Comparison of ENCODE assay signal across 12 cellular contexts in genomic region chr7:140053812-140054539, GRCh38. TPM values are rescaled to one million over a fixed set of nuclear protein-coding genes. Genes with fewer than 3 reads are reported as not detected.
DNase-seq lines count a peak whose midpoint lies in the region; ATAC-seq, FAIRE-seq and TF ChIP-seq lines count a peak whose summit lies in the region.
"Had no signal": no experiment of that assay in that cellular context is flagged by ENCODE, and none has a peak within 500 bp of the region (broad histone marks: within the 10 kb centered on the region; RNA-seq: fewer than 3 reads in every experiment).

No MANE protein-coding gene starts in this region.

- H3K27ac ChIP-seq in GM23338 (ENCODE audit: low read depth) = no peak overlapping the region
- no peak overlapping the region for H3K27ac ChIP-seq in HepG2 (ENCODE audit: extremely low read length, insufficient read depth, low read length)
- H3K27ac ChIP-seq in uterus = no peak overlapping the region

- TF ChIP-seq EP300 in HepG2 (IDR thresholded peaks at IDR 0.05; ENCODE audit: low read depth in 2 of 2, low read length in 2 of 2) (no peak), HepG2 (CRISPR knock-in tag; IDR thresholded peaks at IDR 0.05; ENCODE audit: borderline replicate concordance) (no peak)

- H3K79me2 ChIP-seq in GM23338 (replicated peaks; ENCODE audit: insufficient read depth) (no peaks in the 10 kb centered on the region), HepG2 (ENCODE audit: insufficient read depth, low read length) (no peaks in the 10 kb centered on the region)

- peaks cover 0 to 64% (median 24%) of the 10 kb centered on the region in 3 donors for H3K36me3 Mint-ChIP-seq in naive thymus-derived CD8-positive, alpha-beta T cell
- no peaks in the 10 kb centered on the region for H3K36me3 Mint-ChIP-seq in GM23338 (ENCODE audit: low read depth)

- ATAC-seq in activated CD4-positive, CD25-positive, alpha-beta regulatory T cell treated with anti-CD3 and anti-CD28 coated beads, Interleukin-2, amount 50 U/mL, for 24 hours = peak; percentile 66 to 75
- peak; percentile 88 for ATAC-seq in GM21717 (IDR thresholded peaks at IDR 0.05; ENCODE audit: unreplicated experiment)
- peak; percentile 76 for ATAC-seq in HG03439 (IDR thresholded peaks at IDR 0.05; ENCODE audit: unreplicated experiment)
- ATAC-seq in naive thymus-derived CD8-positive, alpha-beta T cell = no peak
- ATAC-seq in GM23338 = no peak
- ATAC-seq in HepG2 = no peak

- no peak for DNase-seq in activated CD4-positive, CD25-positive, alpha-beta regulatory T cell (lab: John Stamatoyannopoulos, UW)
- DNase-seq in naive thymus-derived CD8-positive, alpha-beta T cell = no peak
- no peak for DNase-seq in GM23338 (ENCODE audit: low spot score)
- DNase-seq in HepG2 (ENCODE audit: low spot score) = no peak
- no peak for DNase-seq in uterus
- DNase-seq: activated T-cell treated with anti-CD3 and anti-CD28 coated beads, Interleukin-2, amount 50 U/mL, for 1 hour; effector memory CD4-positive, alpha-beta T cell; islet precursor cell; stimulated activated CD8-positive, alpha-beta memory T cell treated with anti-CD3 and anti-CD28 coated beads, Interleukin-4, amount 100 ng/mL, for 48 hours had no signal

- H2AFZ ChIP-seq in GM23338 (no peak overlapping the region), HepG2 (ENCODE audit: low read length) (no peak overlapping the region)

- H3K27me3 ChIP-seq in GM23338 (ENCODE audit: insufficient read depth) (no peaks in the 10 kb centered on the region), HepG2 (ENCODE audit: control insufficient read depth in 1 of 2, insufficient read depth in 2 of 2, low read length in 2 of 2) (no peaks in the 10 kb centered on the region), uterus (no peaks in the 10 kb centered on the region)

- in situ Hi-C loops in HepG2 (cut with HindIII; ENCODE audit: extremely low pct_ligation_motif_present, low pct_unique_long_range_greater_than_20kb) = no loop called here

- intact Hi-C loops in HepG2 (cut with micrococcal nuclease; ENCODE audit: unreplicated experiment) (no loop called here), uterus (cut with DNase I; ENCODE audit: low total_unique reads) (no loop called here)

- peak overlapping the region in 8 of 10 donors; percentile 0 to 77 (median 56) for H3K27ac Mint-ChIP-seq in naive thymus-derived CD8-positive, alpha-beta T cell
- no peak overlapping the region for H3K27ac Mint-ChIP-seq in GM23338

- H3K4me3 Mint-ChIP-seq in naive thymus-derived CD8-positive, alpha-beta T cell = peak overlapping the region in 1 of 10 donors; percentile 62
- H3K4me3 Mint-ChIP-seq in GM23338 = no peak overlapping the region

- TF ChIP-seq RAD21 in HepG2 (CRISPR knock-in tag; IDR thresholded peaks at IDR 0.05) = no peak

- FAIRE-seq in HepG2 (lab: Jason Lieb, UNC) = no peak

- H3K9me3 Mint-ChIP-seq in naive thymus-derived CD8-positive, alpha-beta T cell = no peaks in the 10 kb centered on the region
- H3K9me3 Mint-ChIP-seq in GM23338 = no peaks in the 10 kb centered on the region

- no peak overlapping the region for H3K4me3 ChIP-seq in GM23338
- H3K4me3 ChIP-seq in HepG2 (replicated peaks in 1 of 3; ENCODE audit: insufficient read depth in 1 of 3, low read depth in 2 of 3, low read length in 3 of 3) = no peak overlapping the region
- no peak overlapping the region for H3K4me3 ChIP-seq in uterus

- H3K9me2 ChIP-seq in GM23338 (ENCODE audit: insufficient read depth) = no peaks in the 10 kb centered on the region; the same call in 1 of the 2 replicates

- H4K20me1 ChIP-seq in GM23338 (replicated peaks; ENCODE audit: insufficient read depth) = 0 out of 2 replicates have a peak, but pooled peaks cover 6% of the 10 kb centered on the region
- H4K20me1 ChIP-seq in HepG2 (ENCODE audit: insufficient read depth, low read length) = no peaks in the 10 kb centered on the region

- H3K36me3 ChIP-seq in GM23338 (ENCODE audit: insufficient read depth) (no peaks in the 10 kb centered on the region; the same call in 1 of the 2 replicates), HepG2 (replicated peaks in 1 of 2; ENCODE audit: control insufficient read depth in 1 of 2, insufficient read depth in 2 of 2, low read length in 2 of 2) (peaks cover 5 to 21% of the 10 kb centered on the region in 2 experiments), uterus (no peaks in the 10 kb centered on the region)

- H3K9me3 ChIP-seq in HepG2 (ENCODE audit: low read length) (no peaks in the 10 kb centered on the region), uterus (no peaks in the 10 kb centered on the region)

- H3K4me1 Mint-ChIP-seq in naive thymus-derived CD8-positive, alpha-beta T cell = peaks cover 11 to 69% (median 62%) of the 10 kb centered on the region in 4 donors
- no peaks in the 10 kb centered on the region for H3K4me1 Mint-ChIP-seq in GM23338

- BruUV-seq in HepG2 (replicated peaks; lab: Mats Ljungman, UMichigan) = no TSS peak

- TF ChIP-seq CTCF in GM23338 (conservative IDR thresholded peaks at IDR 0.05; ENCODE audit: low read depth in 2 of 2) = no peak
- no peak for TF ChIP-seq CTCF in HepG2 (CRISPR knock-in tag; IDR thresholded peaks at IDR 0.05)
- no peak for TF ChIP-seq CTCF in uterus (IDR thresholded peaks at IDR 0.05)

- no peaks in the 10 kb centered on the region for H3K4me1 ChIP-seq in GM23338 (ENCODE audit: insufficient read depth)
- H3K4me1 ChIP-seq in HepG2 (ENCODE audit: insufficient read depth, low read length) = peaks cover 36% of the 10 kb centered on the region
- H3K4me1 ChIP-seq in uterus = no peaks in the 10 kb centered on the region

- CTCF ChIA-PET in HepG2 (lab: Yijun Ruan, JAX; ENCODE audit: low intra/inter-chr PET ratio, low total read pairs) = no interaction called here

- POLR2A ChIA-PET in naive thymus-derived CD8-positive, alpha-beta T cell (lab: Charles Lee) = no interaction called here
- POLR2A ChIA-PET in HepG2 (lab: Yijun Ruan, JAX) = no interaction called here

- H3K4me2 ChIP-seq in GM23338 = no peak overlapping the region
- no peak overlapping the region for H3K4me2 ChIP-seq in HepG2 (ENCODE audit: low read depth, low read length)

- TF ChIP-seq POLR2A in HepG2 (IDR thresholded peaks at IDR 0.05; ENCODE audit: insufficient read depth in 1 of 2, low read depth in 2 of 2, low read length in 2 of 2) (no peak), uterus (IDR thresholded peaks at IDR 0.05) (no peak)

- no peaks in the 10 kb centered on the region for H3K27me3 Mint-ChIP-seq in naive thymus-derived CD8-positive, alpha-beta T cell
- no peaks in the 10 kb centered on the region for H3K27me3 Mint-ChIP-seq in GM23338 (ENCODE audit: insufficient read depth, low read depth, poor library complexity)

- H3K9ac ChIP-seq in HepG2 (ENCODE audit: insufficient read depth, low read depth, low read length) = no peak overlapping the region

- no peaks in the 10 kb centered on the region for H3F3A ChIP-seq in GM23338 (replicated peaks; ENCODE audit: low read depth)

- WGBS in HepG2 (ENCODE audit: low lambda C conversion rate) = 83% methylated on average over 3 of the region's 3 CpGs

TF ChIP-seq in GM23338, 12 proteins besides CTCF, POLR2A, EP300 and RAD21 (continues in another document):
- TF ChIP-seq ZNF114 (CRISPR knock-in tag; IDR thresholded peaks at IDR 0.05) = no peak
- TF ChIP-seq STAT1 (IDR thresholded peaks at IDR 0.05; ENCODE audit: unreplicated experiment) = no peak

TF ChIP-seq in HepG2, 621 proteins besides CTCF, POLR2A, EP300 and RAD21:
- TF ChIP-seq RFXAP (CRISPR knock-in tag; IDR thresholded peaks at IDR 0.05; ENCODE audit: borderline replicate concordance) = no peak

RNA-seq across cellular contexts. Expression of gene PARP12, which starts 8.8 kb away (rescaled TPM):
- total RNA-seq in naive thymus-derived CD8-positive, alpha-beta T cell = 100 to 1,000 TPM; 105 to 106 TPM
- 10 to 100 TPM; 18.9 to 34.6 (median 28.1) TPM for polyA plus RNA-seq in naive thymus-derived CD8-positive, alpha-beta T cell
- total RNA-seq in GM23338 (2014; rRNA removed; shearing (Covaris generic)) = 7.8 and 10.3 TPM in 2 replicates
- polyA plus RNA-seq in GM23338 (2016; fragmentation: Nextera tagmentation; extraction: Ambion mirVana) (2.7 and 3.7 TPM in 2 replicates), HepG2 (2011; rRNA removed) (35.2 and 37.1 TPM in 2 replicates)
- total RNA-seq in HepG2 (2016; rRNA removed; fragmentation: Illumina TruSeq; extraction: Trizol) (15.5 and 16.2 TPM in 2 replicates), uterus (10 to 100 TPM; 22.5 to 89.5 (median 50.7) TPM)
- 5.1 and 6.0 TPM in 2 replicates for total RNA-seq in HepG2 (2016; cell fraction: cytosol; rRNA removed; fragmentation: Illumina TruSeq; extraction: Trizol; ENCODE audit: low read depth)
- total RNA-seq in HepG2 (2016; cell fraction: insoluble cytoplasmic fraction; rRNA removed; fragmentation: Illumina TruSeq; extraction: Trizol) = 14.9 and 16.1 TPM in 2 replicates
- 7.8 TPM in 2 replicates for total RNA-seq in HepG2 (2016; cell fraction: membrane; rRNA removed; fragmentation: Illumina TruSeq; extraction: Trizol)
- 20.8 and 22.4 TPM in 2 replicates for total RNA-seq in HepG2 (2016; cell fraction: nucleus; rRNA removed; fragmentation: Illumina TruSeq; extraction: Trizol)
- polyA plus RNA-seq in HepG2 (2011; cell fraction: cytosol; rRNA removed) = 22.5 and 24.9 TPM in 2 replicates
- polyA plus RNA-seq in HepG2 (2011; cell fraction: nucleus; rRNA removed) = 82.0 and 93.9 TPM in 2 replicates
- 18.0 and 20.0 TPM in 2 replicates for polyA plus RNA-seq in HepG2 (2012)
- polyA plus RNA-seq in HepG2 (2016; cell fraction: cytosol; fragmentation: Illumina TruSeq; extraction: Trizol; ENCODE audit: low read depth) = 1.4 and 1.5 TPM in 2 replicates
- 13.9 and 16.3 TPM in 2 replicates for polyA plus RNA-seq in HepG2 (2016; cell fraction: insoluble cytoplasmic fraction; fragmentation: Illumina TruSeq; extraction: Trizol; ENCODE audit: low read depth)
- polyA plus RNA-seq in HepG2 (2016; cell fraction: membrane; fragmentation: Illumina TruSeq; extraction: Trizol; ENCODE audit: low read depth) = 4.4 and 4.5 TPM in 2 replicates
- 31.0 and 39.2 TPM in 2 replicates for polyA plus RNA-seq in HepG2 (2016; cell fraction: nucleus; fragmentation: Illumina TruSeq; extraction: Trizol; ENCODE audit: insufficient read depth, low read depth)
- 52.9 and 70.5 TPM in 2 replicates for polyA minus RNA-seq in HepG2 (2011; rRNA and poly(A)+ RNA removed; ENCODE audit: low replicate concordance)
- polyA minus RNA-seq in HepG2 (2011; cell fraction: cytosol; rRNA and poly(A)+ RNA removed) = 23.5 and 23.8 TPM in 2 replicates
- polyA minus RNA-seq in HepG2 (2011; cell fraction: nucleus; rRNA and poly(A)+ RNA removed) = 46.7 and 57.6 TPM in 2 replicates

Comparison
In these comparisons a context has a peak if more than half of its experiments do, and no peak if none do; other contexts are left out.
1. ATAC-seq: peak in activated CD4-positive, CD25-positive, alpha-beta regulatory T cell treated with anti-CD3 and anti-CD28 coated beads, Interleukin-2, amount 50 U/mL, for 24 hours (2 of 2), GM21717 (single experiment) and HG03439 (single experiment); none in naive thymus-derived CD8-positive, alpha-beta T cell (0 of 2), GM23338 (single experiment) and HepG2 (single experiment).